Comparison of ENCODE assay signal across 25 cellular contexts in genomic region chr14:22179190-22179589, GRCh38.
"Had no signal": no experiment of that assay in that cellular context is flagged by ENCODE, and none has a peak within 500 bp of the region (broad histone marks: within the 10 kb centered on the region; RNA-seq: fewer than 3 reads in every experiment).

No MANE protein-coding gene starts in this region.

- H3K4me1 Mint-ChIP-seq: activated naive CD8-positive, alpha-beta T cell treated with anti-CD3 and anti-CD28 coated beads for 36 hours; mesothelial cell of epicardium had no signal

- ATAC-seq: activated CD4-positive, alpha-beta T cell treated with anti-CD3 and anti-CD28 coated beads for 36 hours; activated T-cell treated with anti-CD3 and anti-CD28 coated beads, Interleukin-2, amount 50 U/mL, for 4 hours; effector memory CD8-positive, alpha-beta T cell; gastrocnemius medialis; left colon; right lobe of liver; T-helper 17 cell had no signal

- H3K27ac Mint-ChIP-seq: activated B cell treated with CpG ODN at 0.5 μM for 24 hours; activated CD4-positive, alpha-beta T cell treated with anti-CD3 and anti-CD28 coated beads for 36 hours; activated naive CD8-positive, alpha-beta T cell treated with anti-CD3 and anti-CD28 coated beads for 36 hours; effector memory CD8-positive, alpha-beta T cell; mesothelial cell of epicardium; T-helper 17 cell had no signal

- DNase-seq: activated B cell treated with CpG ODN at 0.5 μM for 24 hours; activated CD4-positive, alpha-beta T cell treated with anti-CD3 and anti-CD28 coated beads for 36 hours; activated CD4-positive, alpha-beta T cell treated with anti-CD3 and anti-CD28 coated beads, Interleukin-2, amount 50 U/mL, for 4 hours; activated CD8-positive, alpha-beta memory T cell treated with anti-CD3 and anti-CD28 coated beads, Interleukin-2, amount 50 U/mL, for 48 hours; activated naive CD4-positive, alpha-beta T cell treated with Interleukin-2 at 50 U/mL for 16 hours; activated naive CD8-positive, alpha-beta T cell treated with anti-CD3 and anti-CD28 coated beads for 36 hours; activated T-cell treated with anti-CD3 and anti-CD28 coated beads, Interleukin-2, amount 50 U/mL, for 4 hours; colonic mucosa; dorsolateral prefrontal cortex; effector memory CD8-positive, alpha-beta T cell; gastrocnemius medialis; heart left ventricle; left colon; nephron progenitor cell; pancreas; right lobe of liver; stimulated activated CD4-positive, alpha-beta T cell treated with anti-CD3 and anti-CD28 coated beads, Interleukin-4, amount 100 ng/mL, for 1 hour; stimulated activated naive CD4-positive, alpha-beta T cell; SW 1271; T-helper 17 cell; upper lobe of left lung had no signal

- H3K4me3 ChIP-seq: breast epithelium, colonic mucosa, dorsolateral prefrontal cortex, esophagus muscularis mucosa, gastrocnemius medialis, heart left ventricle, lung, pancreas, right lobe of liver, upper lobe of left lung had no signal

- H3K27me3 Mint-ChIP-seq: activated CD4-positive, alpha-beta T cell treated with anti-CD3 and anti-CD28 coated beads for 36 hours; activated naive CD8-positive, alpha-beta T cell treated with anti-CD3 and anti-CD28 coated beads for 36 hours; effector memory CD8-positive, alpha-beta T cell; T-helper 17 cell had no signal

- H3K9me3 Mint-ChIP-seq: activated B cell treated with CpG ODN at 0.5 μM for 24 hours; activated naive CD8-positive, alpha-beta T cell treated with anti-CD3 and anti-CD28 coated beads for 36 hours; activated T-cell treated with anti-CD3 and anti-CD28 coated beads, Interleukin-2, amount 50 U/mL, for 4 hours; effector memory CD8-positive, alpha-beta T cell; mesothelial cell of epicardium; nephron progenitor cell had no signal

- H3K36me3 Mint-ChIP-seq: activated naive CD8-positive, alpha-beta T cell treated with anti-CD3 and anti-CD28 coated beads for 36 hours; mesothelial cell of epicardium had no signal

- H3K4me3 Mint-ChIP-seq: activated B cell treated with CpG ODN at 0.5 μM for 24 hours; activated CD4-positive, alpha-beta T cell treated with anti-CD3 and anti-CD28 coated beads for 36 hours; activated naive CD8-positive, alpha-beta T cell treated with anti-CD3 and anti-CD28 coated beads for 36 hours; activated T-cell treated with anti-CD3 and anti-CD28 coated beads, Interleukin-2, amount 50 U/mL, for 4 hours; effector memory CD8-positive, alpha-beta T cell; mesothelial cell of epicardium; nephron progenitor cell; T-helper 17 cell had no signal
